32 cellular contexts compared by ENCODE assay signal in the genomic region with DNA sequence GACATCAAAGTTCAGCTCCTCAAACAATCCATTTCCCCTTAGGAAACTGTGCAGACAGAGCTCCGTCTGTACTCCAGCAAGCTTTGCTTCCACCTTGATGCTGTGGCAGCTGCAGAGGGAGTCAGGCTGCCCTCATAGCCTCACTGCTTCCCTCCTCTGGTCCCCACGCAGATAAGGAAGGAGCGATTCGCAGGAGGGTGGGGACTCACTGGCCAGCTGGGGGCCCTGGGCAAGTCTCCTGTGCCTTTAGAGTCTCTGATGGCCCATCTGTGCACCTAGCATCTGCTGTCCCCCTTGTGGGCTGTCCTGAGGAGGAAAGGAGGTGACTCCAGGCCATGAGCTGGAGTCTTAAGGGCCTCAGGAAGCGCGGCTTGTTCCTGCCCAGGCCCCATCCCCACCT.
"Had no signal": no experiment of that assay in that cellular context is flagged by ENCODE, and none has a peak within 500 bp of the region (broad histone marks: within the 10 kb centered on the region; RNA-seq: fewer than 3 reads in every experiment).

No MANE protein-coding gene starts in this region.

- H3K27me3 ChIP-seq: brain microvascular endothelial cell, cardiac muscle cell, Peyer's patch had no signal

- H3K4me3 ChIP-seq: cardiac muscle cell, Peyer's patch had no signal

- H3K9me3 ChIP-seq: Peyer's patch had no signal

- H3K4me1 ChIP-seq: Peyer's patch had no signal

- ATAC-seq: activated T-cell treated with anti-CD3 and anti-CD28 coated beads, Interleukin-2, amount 50 U/mL, for 72 hours; activated T-helper 17 cell treated with anti-CD3 and anti-CD28 coated beads, Interleukin-2, amount 50 U/mL, for 72 hours; PC-3; SK-N-SH treated with all-trans-retinoic acid at 6 μM for 48 hours had no signal

- DNase-seq: activated CD4-positive, alpha-beta memory T cell treated with anti-CD3 and anti-CD28 coated beads for 36 hours; activated CD4-positive, alpha-beta T cell treated with anti-CD3 and anti-CD28 coated beads for 4 hours; activated CD4-positive, alpha-beta T cell treated with anti-CD3 and anti-CD28 coated beads, Interleukin-2, amount 50 U/mL, for 1 hour; activated CD4-positive, CD25-positive, alpha-beta regulatory T cell treated with anti-CD3 and anti-CD28 coated beads, Interleukin-2, amount 50 U/mL, for 72 hours; activated effector memory CD4-positive, alpha-beta T cell treated with anti-CD3 and anti-CD28 coated beads, Interleukin-2, amount 50 U/mL, for 16 hours; activated naive CD4-positive, alpha-beta T cell; activated naive CD4-positive, alpha-beta T cell treated with anti-CD3 and anti-CD28 coated beads, Interleukin-2, amount 50 U/mL, for 16 hours; activated naive CD8-positive, alpha-beta T cell treated with anti-CD3 and anti-CD28 coated beads for 36 hours; activated T-cell treated with anti-CD3 and anti-CD28 coated beads, Interleukin-2, amount 50 U/mL, for 1 hour; activated T-cell treated with anti-CD3 and anti-CD28 coated beads, Interleukin-2, amount 50 U/mL, for 72 hours; amniotic stem cell; aorta; brain microvascular endothelial cell; Karpas-422; KBM-7; NCI-H1092; NCI-H1436 treated with DMSO at 0.1 percent for 48 hours; NCI-H1694 treated with DMSO at 0.1 percent for 48 hours; NCI-H2029; NCI-H345; NCI-H524 treated with DMSO at 0.1 percent for 48 hours; PC-3; Peyer's patch; RPMI8226; SHP77 treated with DMSO at 0.1 percent for 48 hours; SW 1271; T-helper 1 cell; T-helper 2 cell; T-helper 9 cell had no signal

- H3K36me3 ChIP-seq: brain microvascular endothelial cell, cardiac muscle cell, Peyer's patch had no signal

- H3K27ac ChIP-seq: brain microvascular endothelial cell, cardiac muscle cell, Peyer's patch had no signal
